Comparison of ENCODE assay signal across 20 cellular contexts in genomic region chr21:35038772-35039145, GRCh38. TPM values are rescaled to one million over a fixed set of nuclear protein-coding genes. Genes with fewer than 3 reads are reported as not detected.
DNase-seq lines count a peak whose midpoint lies in the region; ATAC-seq and TF ChIP-seq lines count a peak whose summit lies in the region.
"Had no signal": no experiment of that assay in that cellular context is flagged by ENCODE, and none has a peak within 500 bp of the region (broad histone marks: within the 10 kb centered on the region; RNA-seq: fewer than 3 reads in every experiment).

No MANE protein-coding gene starts in this region.

- H3K4me1 ChIP-seq in BLaER1 treated with 17β-estradiol and CSF1 and Interleukin-3, amounts not matched to agents 10 nM and 100 nM = peaks cover 42 to 100% (median 95%) of the 10 kb centered on the region in 10 experiments
- no peaks in the 10 kb centered on the region for H3K4me1 ChIP-seq in endodermal cell (ENCODE audit: control insufficient read depth, insufficient read depth, low read length)
- H3K4me1 ChIP-seq: esophagus muscularis mucosa, gastrocnemius medialis had no signal

- peaks cover 93% of the 10 kb centered on the region for H3K4me1 Mint-ChIP-seq in T-helper 2 cell treated with Interferon-gamma antibody and Interleukin-4, amounts not matched to agents 5 μg/mL and 100 μg/mL, for 36 hours (ENCODE audit: low read depth)
- H3K4me1 Mint-ChIP-seq in activated CD4-positive, alpha-beta memory T cell treated with anti-CD3 and anti-CD28 coated beads, Interleukin-2, amount 10 ng/mL, durations not matched to agents 7 days and 5 days = peaks cover 96% of the 10 kb centered on the region
- peaks cover 2% of the 10 kb centered on the region for H3K4me1 Mint-ChIP-seq in endodermal cell

- H3K4me3 Mint-ChIP-seq in T-helper 2 cell treated with Interferon-gamma antibody and Interleukin-4, amounts not matched to agents 5 μg/mL and 100 μg/mL, for 36 hours = peak overlapping the region; percentile 72
- H3K4me3 Mint-ChIP-seq in activated CD4-positive, alpha-beta memory T cell treated with anti-CD3 and anti-CD28 coated beads, Interleukin-2, amount 10 ng/mL, durations not matched to agents 7 days and 5 days = peak overlapping the region; percentile 68
- no peak overlapping the region for H3K4me3 Mint-ChIP-seq in endodermal cell
- H3K4me3 Mint-ChIP-seq: B cell had no signal

- peak overlapping the region in 7 of 11 experiments; percentile 21 to 61 (median 44); a peak in 9 of 22 replicates for H3K27ac ChIP-seq in BLaER1 treated with 17β-estradiol and CSF1 and Interleukin-3, amounts not matched to agents 10 nM and 100 nM
- H3K27ac ChIP-seq in endodermal cell (ENCODE audit: low read depth, low read length) = no peak overlapping the region
- H3K27ac ChIP-seq: esophagus muscularis mucosa, gastrocnemius medialis, lower lobe of right lung, upper lobe of right lung had no signal

- peak overlapping the region in 9 of 11 experiments; percentile 11 to 71 (median 44); a peak in 18 of 22 replicates for H3K4me2 ChIP-seq in BLaER1 treated with 17β-estradiol and CSF1 and Interleukin-3, amounts not matched to agents 10 nM and 100 nM

- peak overlapping the region; percentile 85 for H3K27ac Mint-ChIP-seq in T-helper 2 cell treated with Interferon-gamma antibody and Interleukin-4, amounts not matched to agents 5 μg/mL and 100 μg/mL, for 36 hours
- peak overlapping the region; percentile 92 for H3K27ac Mint-ChIP-seq in activated CD4-positive, alpha-beta memory T cell treated with anti-CD3 and anti-CD28 coated beads, Interleukin-2, amount 10 ng/mL, durations not matched to agents 7 days and 5 days
- no peak overlapping the region for H3K27ac Mint-ChIP-seq in endodermal cell

- 77 to 95% methylated on average over 3 of the region's 3 CpGs for WGBS in endodermal cell (ENCODE audit: insufficient coverage in 1 of 2, insufficient read length in 1 of 2), 2 experiments

- CTCF ChIA-PET in activated CD4-positive, alpha-beta memory T cell treated with anti-CD3 and anti-CD28 coated beads, Interleukin-2, amount 10 ng/mL, durations not matched to agents 7 days and 5 days (lab: Charles Lee) = interaction anchor here (0.8 to 1.9 kb wide), 6 partner anchors 8 to 149 kb away, joined by 3 to 8 read pairs (median 4); no protein-coding TSS in a partner anchor

- no peaks in the 10 kb centered on the region for H3K27me3 Mint-ChIP-seq in T-helper 2 cell treated with Interferon-gamma antibody and Interleukin-4, amounts not matched to agents 5 μg/mL and 100 μg/mL, for 36 hours (ENCODE audit: low read depth)
- no peaks in the 10 kb centered on the region for H3K27me3 Mint-ChIP-seq in activated CD4-positive, alpha-beta memory T cell treated with anti-CD3 and anti-CD28 coated beads, Interleukin-2, amount 10 ng/mL, durations not matched to agents 7 days and 5 days
- H3K27me3 Mint-ChIP-seq in endodermal cell (ENCODE audit: insufficient read depth) = peaks cover 3% of the 10 kb centered on the region
- H3K27me3 Mint-ChIP-seq: B cell had no signal

- peaks cover 11 to 100% (median 98%) of the 10 kb centered on the region in 11 experiments; a peak in 20 of 22 replicates for H3K36me3 ChIP-seq in BLaER1 treated with 17β-estradiol and CSF1 and Interleukin-3, amounts not matched to agents 10 nM and 100 nM
- H3K36me3 ChIP-seq in endodermal cell (ENCODE audit: control insufficient read depth, insufficient read depth, low read length) = no peaks in the 10 kb centered on the region
- H3K36me3 ChIP-seq: esophagus muscularis mucosa, lower lobe of right lung, upper lobe of right lung had no signal

- peaks cover 0 to 22% (median 8%) of the 10 kb centered on the region in 11 experiments; a peak in 8 of 22 replicates for H3K9me3 ChIP-seq in BLaER1 treated with 17β-estradiol and CSF1 and Interleukin-3, amounts not matched to agents 10 nM and 100 nM (replicated peaks in 1 of 11)
- no peaks in the 10 kb centered on the region for H3K9me3 ChIP-seq in endodermal cell (ENCODE audit: control insufficient read depth, low read length)
- H3K9me3 ChIP-seq: esophagus muscularis mucosa, gastrocnemius medialis, lower lobe of right lung, upper lobe of right lung had no signal

- peaks cover 0 to 10% (median 0%) of the 10 kb centered on the region in 11 experiments; a peak in 3 of 22 replicates for H3K27me3 ChIP-seq in BLaER1 treated with 17β-estradiol and CSF1 and Interleukin-3, amounts not matched to agents 10 nM and 100 nM
- no peaks in the 10 kb centered on the region for H3K27me3 ChIP-seq in endodermal cell (ENCODE audit: control insufficient read depth, insufficient read depth, low read length, poor library complexity, severe bottlenecking)
- H3K27me3 ChIP-seq: gastrocnemius medialis, upper lobe of right lung had no signal

- no peaks in the 10 kb centered on the region for H3K9me3 Mint-ChIP-seq in T-helper 2 cell treated with Interferon-gamma antibody and Interleukin-4, amounts not matched to agents 5 μg/mL and 100 μg/mL, for 36 hours
- H3K9me3 Mint-ChIP-seq in activated CD4-positive, alpha-beta memory T cell treated with anti-CD3 and anti-CD28 coated beads, Interleukin-2, amount 10 ng/mL, durations not matched to agents 7 days and 5 days = no peaks in the 10 kb centered on the region
- H3K9me3 Mint-ChIP-seq in endodermal cell = no peaks in the 10 kb centered on the region

- H3K4me3 ChIP-seq in BLaER1 treated with 17β-estradiol and CSF1 and Interleukin-3, amounts not matched to agents 10 nM and 100 nM = no peak overlapping the region
- no peak overlapping the region for H3K4me3 ChIP-seq in endodermal cell (ENCODE audit: low read length)
- H3K4me3 ChIP-seq: esophagus muscularis mucosa, gastrocnemius medialis, lower lobe of right lung, upper lobe of right lung had no signal

- peaks cover 0 to 98% (median 72%) of the 10 kb centered on the region in 11 experiments; a peak in 16 of 22 replicates for H4K20me1 ChIP-seq in BLaER1 treated with 17β-estradiol and CSF1 and Interleukin-3, amounts not matched to agents 10 nM and 100 nM

- POLR2A ChIA-PET in activated CD4-positive, alpha-beta memory T cell treated with anti-CD3 and anti-CD28 coated beads, Interleukin-2, amount 10 ng/mL, durations not matched to agents 7 days and 5 days (lab: Charles Lee) = interaction anchor here (0.8 to 18.0 kb wide), 12 partner anchors 7 to 293 kb away, joined by 3 to 623 read pairs (median 7); no protein-coding TSS in a partner anchor

- no peak for DNase-seq in T-helper 2 cell treated with Interferon-gamma antibody and Interleukin-4, amounts not matched to agents 5 μg/mL and 100 μg/mL, for 36 hours (ENCODE audit: low spot score)
- DNase-seq in T-helper 2 cell (no peak), endodermal cell (peak; percentile 16), kidney tubule cell (ENCODE audit: low spot score) (no peak), anterior cingulate cortex (lab: John Stamatoyannopoulos, UW) (no peak)
- no peak for DNase-seq in activated CD4-positive, alpha-beta memory T cell treated with anti-CD3 and anti-CD28 coated beads, Interleukin-2, amount 10 ng/mL, durations not matched to agents 7 days and 5 days
- DNase-seq: effector CD4-positive, alpha-beta T cell; gastrocnemius medialis; hypothalamus; lower lobe of right lung; NCI-H1436; NCI-H526; occipital lobe; stimulated activated CD4-positive, alpha-beta T cell treated with anti-CD3 and anti-CD28 coated beads, Interleukin-4, amount 100 ng/mL, for 4 hours; upper lobe of right lung had no signal

- ATAC-seq in GM21515 (IDR thresholded peaks at IDR 0.05; ENCODE audit: unreplicated experiment) = no peak
- ATAC-seq: gastrocnemius medialis, HCT116, upper lobe of right lung had no signal

- no peak for TF ChIP-seq CTCF in endodermal cell (conservative IDR thresholded peaks at IDR 0.05)

- peak overlapping the region in 2 of 11 experiments; percentile 36 to 39; a peak in 3 of 22 replicates for H3K9ac ChIP-seq in BLaER1 treated with 17β-estradiol and CSF1 and Interleukin-3, amounts not matched to agents 10 nM and 100 nM
- no peak overlapping the region for H3K9ac ChIP-seq in endodermal cell (ENCODE audit: extremely low read depth, low read length, poor library complexity, severe bottlenecking)

- peaks cover 76% of the 10 kb centered on the region for H3K36me3 Mint-ChIP-seq in T-helper 2 cell treated with Interferon-gamma antibody and Interleukin-4, amounts not matched to agents 5 μg/mL and 100 μg/mL, for 36 hours (ENCODE audit: low read depth)
- H3K36me3 Mint-ChIP-seq in activated CD4-positive, alpha-beta memory T cell treated with anti-CD3 and anti-CD28 coated beads, Interleukin-2, amount 10 ng/mL, durations not matched to agents 7 days and 5 days (ENCODE audit: low read depth) = peaks cover 83% of the 10 kb centered on the region
- H3K36me3 Mint-ChIP-seq in endodermal cell (ENCODE audit: low read depth) = no peaks in the 10 kb centered on the region

RNA-seq across cellular contexts. Expression of gene RUNX1, which starts 10.3 kb away (rescaled TPM):
- 10 to 100 TPM; 53.0 to 56.3 TPM for total RNA-seq in activated CD4-positive, alpha-beta memory T cell treated with anti-CD3 and anti-CD28 coated beads, Interleukin-2, amount 10 ng/mL, durations not matched to agents 7 days and 5 days
- 1 to 10 TPM in 1 of 2 donors, under 1 TPM in 1; 0.31 to 2.8 TPM for total RNA-seq in endodermal cell
- 0.50 TPM for polyA plus RNA-seq in endodermal cell (2013, experiment 1 of 2)
- 1.0 TPM for polyA plus RNA-seq in endodermal cell (2013, experiment 2 of 2)

Comparison
In these comparisons a context has a peak if more than half of its experiments do, and no peak if none do; other contexts are left out.
1. RNA of gene RUNX1, which starts 10.3 kb away (total RNA-seq): 53.0 to 56.3 TPM in activated CD4-positive, alpha-beta memory T cell treated with anti-CD3 and anti-CD28 coated beads, Interleukin-2, amount 10 ng/mL, durations not matched to agents 7 days and 5 days; 0.31 to 2.8 TPM in endodermal cell; every median in the first group is over 10 times any median in the second.